ENCODE assay signal across 16 cellular contexts in the genomic region with DNA sequence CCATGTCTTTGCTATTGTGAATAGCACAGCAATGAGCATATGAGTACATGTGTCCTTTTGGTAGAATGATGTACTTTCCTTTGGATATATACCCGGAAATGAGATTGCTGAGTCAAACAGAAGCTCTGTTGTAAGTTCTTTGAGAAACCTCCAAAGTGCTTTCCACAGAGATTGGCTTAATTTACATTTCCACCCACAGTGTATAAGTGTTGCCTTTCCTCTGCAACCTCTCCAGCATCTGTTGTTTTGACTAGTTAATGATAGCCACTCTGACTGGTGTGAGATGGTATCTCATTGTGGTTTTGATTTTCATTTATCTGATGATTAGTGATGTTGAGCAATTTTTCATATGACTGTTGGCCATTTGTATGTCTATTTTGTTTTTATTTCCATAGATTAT.
"Had no signal": no experiment of that assay in that cellular context is flagged by ENCODE, and none has a peak within 500 bp of the region (broad histone marks: within the 10 kb centered on the region; RNA-seq: fewer than 3 reads in every experiment).

No MANE protein-coding gene starts in this region.

- ATAC-seq: left colon; naive thymus-derived CD4-positive, alpha-beta T cell; psoas muscle; right lobe of liver; stimulated activated naive B cell treated with anti-CD40 and anti-IgM and Interleukin-4, amounts not matched to agents 10 μg/mL and 1 μg/mL and 100 μg/mL, for 72 hours; stimulated activated naive CD8-positive, alpha-beta T cell treated with anti-CD3 and anti-CD28 coated beads, Interleukin-15, amount 100 ng/mL, for 72 hours; upper lobe of right lung had no signal

- DNase-seq: cortex of kidney; dorsolateral prefrontal cortex; effector CD8-positive, alpha-beta T cell; foreskin melanocyte; head of caudate nucleus; left colon; naive thymus-derived CD4-positive, alpha-beta T cell; nephron progenitor cell; psoas muscle; retina; right lobe of liver; stimulated activated CD4-positive, alpha-beta T cell treated with anti-CD3 and anti-CD28 coated beads, Interleukin-4, amount 100 ng/mL, for 24 hours; stimulated activated naive B cell treated with anti-CD40 and anti-IgM and Interleukin-4, amounts not matched to agents 10 μg/mL and 1 μg/mL and 100 μg/mL, for 72 hours; stimulated activated naive CD8-positive, alpha-beta T cell treated with anti-CD3 and anti-CD28 coated beads, Interleukin-15, amount 100 ng/mL, for 72 hours; testis; upper lobe of right lung had no signal
